1 cellular context compared by ENCODE assay signal in the genomic region with DNA sequence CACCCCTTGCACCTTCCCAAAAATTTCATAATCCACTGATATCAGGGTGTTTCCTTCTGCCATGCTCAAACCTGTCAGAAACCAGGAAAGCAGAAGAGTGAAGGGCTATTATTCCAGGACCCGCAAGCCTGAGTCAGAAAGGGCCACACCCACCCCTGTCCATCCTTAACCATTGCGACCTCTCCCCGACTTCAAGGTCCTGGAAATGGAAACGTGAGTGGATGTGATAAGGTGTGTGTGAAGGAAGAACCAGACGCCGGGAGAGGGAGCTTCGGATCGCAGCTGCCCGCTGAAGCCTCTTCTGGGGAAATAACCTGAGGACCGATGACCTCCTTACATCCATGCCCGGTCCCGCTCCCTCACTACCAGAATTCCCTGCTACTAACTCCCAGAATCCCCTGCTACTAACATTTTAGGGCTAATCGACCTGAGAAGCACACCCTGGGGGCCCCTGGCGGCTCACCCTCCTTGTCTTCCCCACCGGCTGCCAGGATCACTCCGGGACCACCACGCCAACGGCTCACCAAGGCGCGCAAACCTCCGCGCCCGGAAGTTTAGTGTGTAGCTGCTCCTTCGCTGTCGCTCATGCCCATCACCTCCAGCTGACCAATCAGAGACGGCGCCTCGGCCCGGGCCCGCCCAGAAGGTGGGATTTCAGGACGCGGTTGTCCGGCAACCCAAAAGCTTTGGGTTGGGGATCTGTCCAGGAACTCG.
TF ChIP-seq lines count a peak whose summit lies in the region.

A gene (minus strand): TSS at position 534 of the 714 bp plus-strand sequence. CDS start 471 bp downstream, at position 63.

TF ChIP-seq in K562, 482 proteins besides CTCF, POLR2A, EP300 and RAD21 (continued from another document and continues in another):
- TF ChIP-seq, protein P1, sequence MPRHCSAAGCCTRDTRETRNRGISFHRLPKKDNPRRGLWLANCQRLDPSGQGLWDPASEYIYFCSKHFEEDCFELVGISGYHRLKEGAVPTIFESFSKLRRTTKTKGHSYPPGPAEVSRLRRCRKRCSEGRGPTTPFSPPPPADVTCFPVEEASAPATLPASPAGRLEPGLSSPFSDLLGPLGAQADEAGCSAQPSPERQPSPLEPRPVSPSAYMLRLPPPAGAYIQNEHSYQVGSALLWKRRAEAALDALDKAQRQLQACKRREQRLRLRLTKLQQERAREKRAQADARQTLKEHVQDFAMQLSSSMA (CRISPR knock-in tag; IDR thresholded peaks at IDR 0.05), result no peak
- TF ChIP-seq ZNF239 (CRISPR knock-in tag; IDR thresholded peaks at IDR 0.05), result no peak
- TF ChIP-seq POLR2G (IDR thresholded peaks at IDR 0.05; ENCODE audit: low read depth, low read length), result peak; percentile 76
- TF ChIP-seq, protein P2, sequence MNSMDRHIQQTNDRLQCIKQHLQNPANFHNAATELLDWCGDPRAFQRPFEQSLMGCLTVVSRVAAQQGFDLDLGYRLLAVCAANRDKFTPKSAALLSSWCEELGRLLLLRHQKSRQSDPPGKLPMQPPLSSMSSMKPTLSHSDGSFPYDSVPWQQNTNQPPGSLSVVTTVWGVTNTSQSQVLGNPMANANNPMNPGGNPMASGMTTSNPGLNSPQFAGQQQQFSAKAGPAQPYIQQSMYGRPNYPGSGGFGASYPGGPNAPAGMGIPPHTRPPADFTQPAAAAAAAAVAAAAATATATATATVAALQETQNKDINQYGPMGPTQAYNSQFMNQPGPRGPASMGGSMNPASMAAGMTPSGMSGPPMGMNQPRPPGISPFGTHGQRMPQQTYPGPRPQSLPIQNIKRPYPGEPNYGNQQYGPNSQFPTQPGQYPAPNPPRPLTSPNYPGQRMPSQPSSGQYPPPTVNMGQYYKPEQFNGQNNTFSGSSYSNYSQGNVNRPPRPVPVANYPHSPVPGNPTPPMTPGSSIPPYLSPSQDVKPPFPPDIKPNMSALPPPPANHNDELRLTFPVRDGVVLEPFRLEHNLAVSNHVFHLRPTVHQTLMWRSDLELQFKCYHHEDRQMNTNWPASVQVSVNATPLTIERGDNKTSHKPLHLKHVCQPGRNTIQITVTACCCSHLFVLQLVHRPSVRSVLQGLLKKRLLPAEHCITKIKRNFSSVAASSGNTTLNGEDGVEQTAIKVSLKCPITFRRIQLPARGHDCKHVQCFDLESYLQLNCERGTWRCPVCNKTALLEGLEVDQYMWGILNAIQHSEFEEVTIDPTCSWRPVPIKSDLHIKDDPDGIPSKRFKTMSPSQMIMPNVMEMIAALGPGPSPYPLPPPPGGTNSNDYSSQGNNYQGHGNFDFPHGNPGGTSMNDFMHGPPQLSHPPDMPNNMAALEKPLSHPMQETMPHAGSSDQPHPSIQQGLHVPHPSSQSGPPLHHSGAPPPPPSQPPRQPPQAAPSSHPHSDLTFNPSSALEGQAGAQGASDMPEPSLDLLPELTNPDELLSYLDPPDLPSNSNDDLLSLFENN (IDR thresholded peaks at IDR 0.05; ENCODE audit: low read depth in 2 of 2, low read length in 2 of 2), result no peak
- TF ChIP-seq DACH1 (IDR thresholded peaks at IDR 0.05; ENCODE audit: partially characterized antibody), result no peak
- TF ChIP-seq DDX20 (tag; IDR thresholded peaks at IDR 0.05; ENCODE audit: low read depth), result no peak
- TF ChIP-seq SNRNP70 (optimal IDR thresholded peaks at IDR 0.05; ENCODE audit: low read depth, low read length), result no peak
- TF ChIP-seq IFI16 (CRISPR knock-in tag; IDR thresholded peaks at IDR 0.05), result no peak
- TF ChIP-seq SPI1 (IDR thresholded peaks at IDR 0.05; ENCODE audit: borderline replicate concordance, low read depth, low read length), result no peak
- TF ChIP-seq ZNF274 (IDR thresholded peaks at IDR 0.05; ENCODE audit: borderline replicate concordance, low read depth, low read length), result no peak
- peak; percentile 75 for TF ChIP-seq GABPA (tag; conservative IDR thresholded peaks at IDR 0.05; ENCODE audit: low read depth)
- no peak for TF ChIP-seq NR2C2 (CRISPR knock-in tag; IDR thresholded peaks at IDR 0.05)
- peak; percentile 47; the same call in 1 of the 2 replicates for TF ChIP-seq NR2C2 (tag; IDR thresholded peaks at IDR 0.05)
- TF ChIP-seq, protein P3, sequence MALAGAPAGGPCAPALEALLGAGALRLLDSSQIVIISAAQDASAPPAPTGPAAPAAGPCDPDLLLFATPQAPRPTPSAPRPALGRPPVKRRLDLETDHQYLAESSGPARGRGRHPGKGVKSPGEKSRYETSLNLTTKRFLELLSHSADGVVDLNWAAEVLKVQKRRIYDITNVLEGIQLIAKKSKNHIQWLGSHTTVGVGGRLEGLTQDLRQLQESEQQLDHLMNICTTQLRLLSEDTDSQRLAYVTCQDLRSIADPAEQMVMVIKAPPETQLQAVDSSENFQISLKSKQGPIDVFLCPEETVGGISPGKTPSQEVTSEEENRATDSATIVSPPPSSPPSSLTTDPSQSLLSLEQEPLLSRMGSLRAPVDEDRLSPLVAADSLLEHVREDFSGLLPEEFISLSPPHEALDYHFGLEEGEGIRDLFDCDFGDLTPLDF (CRISPR knock-in tag; IDR thresholded peaks at IDR 0.05), result no peak
- no peak for TF ChIP-seq ZNF124 (CRISPR knock-in tag; IDR thresholded peaks at IDR 0.05)
- TF ChIP-seq MCM3 (IDR thresholded peaks at IDR 0.05), result no peak
- no peak for TF ChIP-seq ZNF263 (CRISPR knock-in tag; IDR thresholded peaks at IDR 0.05; ENCODE audit: borderline replicate concordance)
- TF ChIP-seq RB1 (IDR thresholded peaks at IDR 0.05; ENCODE audit: low read depth), result no peak; the same call in 1 of the 2 replicates
- no peak for TF ChIP-seq ZKSCAN8 (CRISPR knock-in tag; IDR thresholded peaks at IDR 0.05)
- no peak for TF ChIP-seq ZNF311 (CRISPR knock-in tag; IDR thresholded peaks at IDR 0.05)
- no peak for TF ChIP-seq PHF20 (IDR thresholded peaks at IDR 0.05; ENCODE audit: partially characterized antibody)
- peak; percentile 69; the same call in 1 of the 2 replicates for TF ChIP-seq PHF8 (IDR thresholded peaks at IDR 0.05; ENCODE audit: borderline replicate concordance, low read length)
- no peak for TF ChIP-seq HDAC8 (tag; IDR thresholded peaks at IDR 0.05)
- TF ChIP-seq ZNF75A (CRISPR knock-in tag; IDR thresholded peaks at IDR 0.05), result no peak
- TF ChIP-seq, protein P4, sequence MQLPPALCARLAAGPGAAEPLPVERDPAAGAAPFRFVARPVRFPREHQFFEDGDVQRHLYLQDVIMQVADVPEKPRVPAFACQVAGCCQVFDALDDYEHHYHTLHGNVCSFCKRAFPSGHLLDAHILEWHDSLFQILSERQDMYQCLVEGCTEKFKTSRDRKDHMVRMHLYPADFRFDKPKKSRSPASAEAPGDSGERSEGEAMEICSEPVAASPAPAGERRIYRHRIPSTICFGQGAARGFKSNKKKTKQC (CRISPR knock-in tag; IDR thresholded peaks at IDR 0.05), result no peak
- TF ChIP-seq SMARCA4 (IDR thresholded peaks at IDR 0.05), result 0 out of 2 replicates have a peak, but pooled peaks have one; percentile 23
- no peak for TF ChIP-seq TBL1XR1 (IDR thresholded peaks at IDR 0.05; ENCODE audit: low read length in 2 of 2)
- TF ChIP-seq ARID1B (IDR thresholded peaks at IDR 0.05), result no peak
- TF ChIP-seq ZBTB8A (IDR thresholded peaks at IDR 0.05; ENCODE audit: partially characterized antibody), result no peak
- TF ChIP-seq SOX6 (IDR thresholded peaks at IDR 0.05), result no peak
- TF ChIP-seq FOXA1 (IDR thresholded peaks at IDR 0.05; ENCODE audit: borderline replicate concordance), result no peak
- TF ChIP-seq SRSF9 (IDR thresholded peaks at IDR 0.05; ENCODE audit: borderline replicate concordance, low read depth, low read length), result no peak
- TF ChIP-seq KDM4B (IDR thresholded peaks at IDR 0.05; ENCODE audit: borderline replicate concordance in 2 of 2, low read depth in 1 of 2), result no peak
- TF ChIP-seq ZNF644 (tag; IDR thresholded peaks at IDR 0.05; ENCODE audit: low read depth), result no peak
- TF ChIP-seq CEBPG (CRISPR knock-in tag; IDR thresholded peaks at IDR 0.05), result no peak
- TF ChIP-seq CEBPG (tag; conservative IDR thresholded peaks at IDR 0.05 in 1 of 2, IDR thresholded peaks at IDR 0.05 in 1 of 2), result no peak
- TF ChIP-seq SRSF7 (optimal IDR thresholded peaks at IDR 0.05; ENCODE audit: low read depth, low read length), result no peak
- TF ChIP-seq BRCA1 (IDR thresholded peaks at IDR 0.05), result no peak
- TF ChIP-seq BRCA1 (CRISPR knock-in tag; IDR thresholded peaks at IDR 0.05), result no peak
- TF ChIP-seq SAFB2 (IDR thresholded peaks at IDR 0.05; ENCODE audit: borderline replicate concordance, low read depth, low read length, severe bottlenecking), result no peak
- TF ChIP-seq, protein P5, sequence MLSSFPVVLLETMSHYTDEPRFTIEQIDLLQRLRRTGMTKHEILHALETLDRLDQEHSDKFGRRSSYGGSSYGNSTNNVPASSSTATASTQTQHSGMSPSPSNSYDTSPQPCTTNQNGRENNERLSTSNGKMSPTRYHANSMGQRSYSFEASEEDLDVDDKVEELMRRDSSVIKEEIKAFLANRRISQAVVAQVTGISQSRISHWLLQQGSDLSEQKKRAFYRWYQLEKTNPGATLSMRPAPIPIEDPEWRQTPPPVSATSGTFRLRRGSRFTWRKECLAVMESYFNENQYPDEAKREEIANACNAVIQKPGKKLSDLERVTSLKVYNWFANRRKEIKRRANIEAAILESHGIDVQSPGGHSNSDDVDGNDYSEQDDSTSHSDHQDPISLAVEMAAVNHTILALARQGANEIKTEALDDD (IDR thresholded peaks at IDR 0.05), result no peak
- no peak for TF ChIP-seq FOXK1 (CRISPR knock-in tag; IDR thresholded peaks at IDR 0.05; ENCODE audit: borderline replicate concordance)
- TF ChIP-seq, protein P6, sequence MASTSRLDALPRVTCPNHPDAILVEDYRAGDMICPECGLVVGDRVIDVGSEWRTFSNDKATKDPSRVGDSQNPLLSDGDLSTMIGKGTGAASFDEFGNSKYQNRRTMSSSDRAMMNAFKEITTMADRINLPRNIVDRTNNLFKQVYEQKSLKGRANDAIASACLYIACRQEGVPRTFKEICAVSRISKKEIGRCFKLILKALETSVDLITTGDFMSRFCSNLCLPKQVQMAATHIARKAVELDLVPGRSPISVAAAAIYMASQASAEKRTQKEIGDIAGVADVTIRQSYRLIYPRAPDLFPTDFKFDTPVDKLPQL (IDR thresholded peaks at IDR 0.05; ENCODE audit: extremely low read depth, insufficient read length), result no peak
- TF ChIP-seq FOXJ3 (CRISPR knock-in tag; IDR thresholded peaks at IDR 0.05), result no peak
- TF ChIP-seq MXI1 (IDR thresholded peaks at IDR 0.05; ENCODE audit: low read depth, low read length), result 0 out of 2 replicates have a peak, but pooled peaks have one; percentile 14
- no peak for TF ChIP-seq POLR3G (IDR thresholded peaks at IDR 0.05; ENCODE audit: extremely low read depth, insufficient read length, insufficient replicate concordance)
- TF ChIP-seq CBFA2T2 (conservative IDR thresholded peaks at IDR 0.05), result no peak
- TF ChIP-seq ZZZ3 (IDR thresholded peaks at IDR 0.05), result no peak
- peak; percentile 66 for TF ChIP-seq BHLHE40 (IDR thresholded peaks at IDR 0.05; ENCODE audit: low read length)
- TF ChIP-seq NUFIP1 (IDR thresholded peaks at IDR 0.05; ENCODE audit: partially characterized antibody), result no peak
- TF ChIP-seq, protein P7, sequence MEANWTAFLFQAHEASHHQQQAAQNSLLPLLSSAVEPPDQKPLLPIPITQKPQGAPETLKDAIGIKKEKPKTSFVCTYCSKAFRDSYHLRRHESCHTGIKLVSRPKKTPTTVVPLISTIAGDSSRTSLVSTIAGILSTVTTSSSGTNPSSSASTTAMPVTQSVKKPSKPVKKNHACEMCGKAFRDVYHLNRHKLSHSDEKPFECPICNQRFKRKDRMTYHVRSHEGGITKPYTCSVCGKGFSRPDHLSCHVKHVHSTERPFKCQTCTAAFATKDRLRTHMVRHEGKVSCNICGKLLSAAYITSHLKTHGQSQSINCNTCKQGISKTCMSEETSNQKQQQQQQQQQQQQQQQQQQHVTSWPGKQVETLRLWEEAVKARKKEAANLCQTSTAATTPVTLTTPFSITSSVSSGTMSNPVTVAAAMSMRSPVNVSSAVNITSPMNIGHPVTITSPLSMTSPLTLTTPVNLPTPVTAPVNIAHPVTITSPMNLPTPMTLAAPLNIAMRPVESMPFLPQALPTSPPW (CRISPR knock-in tag; IDR thresholded peaks at IDR 0.05), result no peak
- peak; percentile 54 for TF ChIP-seq KDM5B (IDR thresholded peaks at IDR 0.05; ENCODE audit: insufficient replicate concordance, low read depth, low read length)
- no peak for TF ChIP-seq DNMT1 (IDR thresholded peaks at IDR 0.05)
- TF ChIP-seq, protein P8, sequence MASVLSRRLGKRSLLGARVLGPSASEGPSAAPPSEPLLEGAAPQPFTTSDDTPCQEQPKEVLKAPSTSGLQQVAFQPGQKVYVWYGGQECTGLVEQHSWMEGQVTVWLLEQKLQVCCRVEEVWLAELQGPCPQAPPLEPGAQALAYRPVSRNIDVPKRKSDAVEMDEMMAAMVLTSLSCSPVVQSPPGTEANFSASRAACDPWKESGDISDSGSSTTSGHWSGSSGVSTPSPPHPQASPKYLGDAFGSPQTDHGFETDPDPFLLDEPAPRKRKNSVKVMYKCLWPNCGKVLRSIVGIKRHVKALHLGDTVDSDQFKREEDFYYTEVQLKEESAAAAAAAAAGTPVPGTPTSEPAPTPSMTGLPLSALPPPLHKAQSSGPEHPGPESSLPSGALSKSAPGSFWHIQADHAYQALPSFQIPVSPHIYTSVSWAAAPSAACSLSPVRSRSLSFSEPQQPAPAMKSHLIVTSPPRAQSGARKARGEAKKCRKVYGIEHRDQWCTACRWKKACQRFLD (CRISPR knock-in tag; IDR thresholded peaks at IDR 0.05), result no peak
- TF ChIP-seq PTRF (tag; IDR thresholded peaks at IDR 0.05), result no peak
- no peak for TF ChIP-seq RNF2 (IDR thresholded peaks at IDR 0.05)
- no peak for TF ChIP-seq ZNF3 (CRISPR knock-in tag; IDR thresholded peaks at IDR 0.05)
- TF ChIP-seq SIN3A (IDR thresholded peaks at IDR 0.05; ENCODE audit: borderline replicate concordance in 2 of 2, control insufficient read depth in 1 of 2, low read depth in 2 of 2, low read length in 2 of 2), result peak in 1 of 2 experiments; percentile 21; a peak in 2 of 4 replicates
- TF ChIP-seq HDAC1 (IDR thresholded peaks at IDR 0.05), result peak in 1 of 2 experiments; percentile 62; a peak in 2 of 4 replicates
- no peak for TF ChIP-seq BRD4 (IDR thresholded peaks at IDR 0.05)
- TF ChIP-seq, protein P9, sequence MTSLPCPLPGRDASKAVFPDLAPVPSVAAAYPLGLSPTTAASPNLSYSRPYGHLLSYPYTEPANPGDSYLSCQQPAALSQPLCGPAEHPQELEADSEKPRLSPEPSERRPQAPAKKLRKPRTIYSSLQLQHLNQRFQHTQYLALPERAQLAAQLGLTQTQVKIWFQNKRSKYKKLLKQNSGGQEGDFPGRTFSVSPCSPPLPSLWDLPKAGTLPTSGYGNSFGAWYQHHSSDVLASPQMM (CRISPR knock-in tag; IDR thresholded peaks at IDR 0.05), result no peak
- no peak for TF ChIP-seq PTTG1 (tag; IDR thresholded peaks at IDR 0.05; ENCODE audit: low read depth)
- no peak for TF ChIP-seq ZNF785 (CRISPR knock-in tag; IDR thresholded peaks at IDR 0.05)
- no peak for TF ChIP-seq SLC30A9 (CRISPR knock-in tag; IDR thresholded peaks at IDR 0.05)
- no peak for TF ChIP-seq NFE2L1 (tag; IDR thresholded peaks at IDR 0.05; ENCODE audit: borderline replicate concordance, low read depth)
- no peak for TF ChIP-seq LARP7 (IDR thresholded peaks at IDR 0.05)
- TF ChIP-seq CSDE1 (IDR thresholded peaks at IDR 0.05), result no peak
- TF ChIP-seq U2AF2 (optimal IDR thresholded peaks at IDR 0.05; ENCODE audit: low read depth, low read length), result no peak
